Comparison of ENCODE assay signal across 8 cellular contexts in genomic region chr4:174282836-174283506, GRCh38. TPM values are rescaled to one million over a fixed set of nuclear protein-coding genes. Genes with fewer than 3 reads are reported as not detected.
A peak's percentile ranks its signal among the peaks of the same experiment; 100 is the strongest.
DNase-seq lines count a peak whose midpoint lies in the region; ATAC-seq and TF ChIP-seq lines count a peak whose summit lies in the region.

No MANE protein-coding gene starts in this region.

- intact Hi-C loops in PC-9 (cut with micrococcal nuclease; ENCODE audit: unreplicated experiment): no loop called here

- no peak for TF ChIP-seq CTCF in PC-9 (conservative IDR thresholded peaks at IDR 0.05)

- TF ChIP-seq POLR2A in erythroblast (IDR thresholded peaks at IDR 0.05; ENCODE audit: low read length): no peak

- POLR2A ChIA-PET in PC-9 (lab: Charles Lee; ENCODE audit: unreplicated experiment): no interaction called here

- H3K4me3 Mint-ChIP-seq in activated T-cell treated with anti-CD3 and anti-CD28 coated beads, Interleukin-2, amount 50 U/mL, for 4 hours: peak overlapping the region; percentile 99

- no peaks in the 10 kb centered on the region for H3K27me3 ChIP-seq in PC-9 (ENCODE audit: insufficient read depth, low read depth)

- no peaks in the 10 kb centered on the region for H3K9me3 ChIP-seq in PC-9 (ENCODE audit: insufficient read depth, low read depth)

- in situ Hi-C loops in KBM-7 (cut with MboI; ENCODE audit: low pct_unique_long_range_greater_than_20kb, low sequenced_read_pairs): no loop called here

- H3K9me3 Mint-ChIP-seq in activated T-cell treated with anti-CD3 and anti-CD28 coated beads, Interleukin-2, amount 50 U/mL, for 4 hours: peaks cover 4% of the 10 kb centered on the region

- no peaks in the 10 kb centered on the region for H3K9me2 ChIP-seq in PC-9 (ENCODE audit: insufficient read depth)

- H3K4me1 Mint-ChIP-seq in activated T-cell treated with anti-CD3 and anti-CD28 coated beads, Interleukin-2, amount 50 U/mL, for 4 hours (ENCODE audit: low read depth): peaks cover 62% of the 10 kb centered on the region

- peak overlapping the region; percentile 98 for H3K4me3 ChIP-seq in PC-9

- peak overlapping the region; percentile 84 for H3K27ac ChIP-seq in PC-9

- 0 out of 2 replicates have a peak, but pooled peaks cover 15% of the 10 kb centered on the region for H3K4me1 ChIP-seq in PC-9 (replicated peaks; ENCODE audit: insufficient read depth)

- H3F3A ChIP-seq in PC-9 (ENCODE audit: insufficient read depth, low read depth): peaks cover 11% of the 10 kb centered on the region; the same call in 1 of the 2 replicates

- CTCF ChIA-PET in PC-9 (lab: Charles Lee): no interaction called here

- peaks cover 17% of the 10 kb centered on the region for H3K36me3 Mint-ChIP-seq in activated T-cell treated with anti-CD3 and anti-CD28 coated beads, Interleukin-2, amount 50 U/mL, for 4 hours (ENCODE audit: insufficient read depth)

- H3K79me2 ChIP-seq in PC-9 (ENCODE audit: low read depth): peaks cover 25% of the 10 kb centered on the region

- no peaks in the 10 kb centered on the region for H3K27me3 Mint-ChIP-seq in activated T-cell treated with anti-CD3 and anti-CD28 coated beads, Interleukin-2, amount 50 U/mL, for 4 hours (ENCODE audit: low read depth)

- H3K4me2 ChIP-seq in PC-9: peak overlapping the region; percentile 95

- peak; percentile 89 for DNase-seq in DMS153 (lab: John Stamatoyannopoulos, UW)
- DNase-seq in KBM-7: peak; percentile 90
- peak; percentile 71 to 87 for DNase-seq in PC-9
- peak; percentile 57 for DNase-seq in activated T-cell treated with anti-CD3 and anti-CD28 coated beads, Interleukin-2, amount 50 U/mL, for 4 hours
- DNase-seq in erythroblast (lab: John Stamatoyannopoulos, UW): peak; percentile 96 to 98
- peak; percentile 85 for DNase-seq in mucosa of gallbladder (ENCODE audit: low spot score)
- DNase-seq in stimulated activated CD8-positive, alpha-beta memory T cell treated with anti-CD3 and anti-CD28 coated beads, Interleukin-4, amount 100 ng/mL, for 24 hours (ENCODE audit: low read depth): peak; percentile 53

- no peaks in the 10 kb centered on the region for H4K20me1 ChIP-seq in PC-9 (ENCODE audit: insufficient read depth)

- peak overlapping the region; percentile 100 for H2AFZ ChIP-seq in PC-9

- peak; percentile 97 for ATAC-seq in GM21737 (IDR thresholded peaks at IDR 0.05; ENCODE audit: unreplicated experiment)
- peak; percentile 98 to 99 for ATAC-seq in activated T-cell treated with anti-CD3 and anti-CD28 coated beads, Interleukin-2, amount 50 U/mL, for 4 hours

- TSS peak; percentile 85 for BruUV-seq in PC-9 (replicated peaks; lab: Mats Ljungman, UMichigan)

- no peaks in the 10 kb centered on the region for H3K36me3 ChIP-seq in PC-9 (ENCODE audit: low read depth)

RNA-seq across cellular contexts. Expression of gene FBXO8, which starts 0.5 kb away (rescaled TPM):
- total RNA-seq in PC-9 (2021) (11.6 and 16.7 TPM in 2 replicates), mucosa of gallbladder (52.1 TPM)
- total RNA-seq in activated T-cell treated with anti-CD3 and anti-CD28 coated beads, Interleukin-2, amount 50 U/mL, for 4 hours: 10 to 100 TPM; 13.5 to 15.9 (median 14.4) TPM

RNA-seq across cellular contexts. Expression of gene CEP44, which starts 0.7 kb away (rescaled TPM):
- total RNA-seq in PC-9 (2021) (20.2 and 22.4 TPM in 2 replicates), mucosa of gallbladder (17.0 TPM)
- total RNA-seq in activated T-cell treated with anti-CD3 and anti-CD28 coated beads, Interleukin-2, amount 50 U/mL, for 4 hours: 10 to 100 TPM in 2 of 3 donors, 1 to 10 TPM in 1; 9.4 to 11.3 (median 10.1) TPM

Comparison
In these comparisons a context has a peak if more than half of its experiments do, and no peak if none do; other contexts are left out.
1. Peak in every context shown above with its lines: DNase-seq, ATAC-seq, H3K4me3 ChIP-seq and H3K27ac ChIP-seq.